In the genomic region with DNA sequence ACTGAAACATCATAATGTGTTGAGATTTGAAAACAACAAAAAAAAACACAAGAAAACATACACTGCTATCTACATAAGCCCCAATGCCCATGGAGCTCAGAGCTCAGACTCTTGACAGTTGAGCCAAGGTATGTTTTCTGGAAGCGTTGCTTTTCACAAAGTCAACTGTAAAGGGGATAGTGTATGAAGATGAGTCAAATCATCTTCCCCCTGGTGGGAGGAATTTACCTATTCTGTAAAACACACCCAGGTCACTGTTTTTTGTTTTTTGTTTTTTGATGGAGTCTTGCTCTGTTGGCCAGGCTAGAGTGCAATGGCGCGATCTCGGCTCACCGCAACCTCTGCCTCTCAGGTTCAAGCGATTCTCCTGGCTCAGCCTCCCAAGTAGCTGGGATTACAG, we compare ENCODE assay signal across 27 cellular contexts.
"Had no signal": no experiment of that assay in that cellular context is flagged by ENCODE, and none has a peak within 500 bp of the region (broad histone marks: within the 10 kb centered on the region; RNA-seq: fewer than 3 reads in every experiment).

No MANE protein-coding gene starts in this region.

- H3K4me1 Mint-ChIP-seq: activated T-helper 17 cell treated with anti-CD3 and anti-CD28 coated beads, Interleukin-2, amount 50 U/mL, for 72 hours; naive B cell had no signal

- DNase-seq: activated CD4-positive, alpha-beta memory T cell treated with anti-CD3 and anti-CD28 coated beads for 36 hours; activated CD4-positive, alpha-beta T cell treated with anti-CD3 and anti-CD28 coated beads, Interleukin-2, amount 10 ng/mL, durations not matched to agents 24 days and 14 days; activated CD4-positive, CD25-positive, alpha-beta regulatory T cell treated with anti-CD3 and anti-CD28 coated beads, Interleukin-2, amount 50 U/mL, for 72 hours; activated CD8-positive, alpha-beta memory T cell treated with anti-CD3 and anti-CD28 coated beads, Interleukin-2, amount 50 U/mL, for 4 hours; activated gamma-delta T cell treated with Interleukin-2 at 50 U/mL for 16 hours; activated T-cell treated with anti-CD3 and anti-CD28 coated beads, Interleukin-2, amount 50 U/mL, for 1 hour; adrenal gland; aorta; body of pancreas; colonic mucosa; effector CD8-positive, alpha-beta T cell; left cardiac atrium; left ventricle myocardium superior; naive B cell; nephron progenitor cell; ovary; right lobe of liver; stimulated activated CD4-positive, alpha-beta T cell treated with anti-CD3 and anti-CD28 coated beads, Interleukin-12 subunit alpha, Interleukin-12 subunit beta, amount 100 ng/mL, for 4 hours; stimulated activated CD4-positive, alpha-beta T cell treated with anti-CD3 and anti-CD28 coated beads, Interleukin-4, amount 100 ng/mL, for 1 hour; T-helper 2 cell; uterus had no signal

- H3K27me3 Mint-ChIP-seq: activated CD4-positive, alpha-beta memory T cell treated with anti-CD3 and anti-CD28 coated beads for 36 hours; activated CD4-positive, alpha-beta T cell treated with anti-CD3 and anti-CD28 coated beads, Interleukin-2, amount 10 ng/mL, durations not matched to agents 24 days and 14 days; activated naive CD8-positive, alpha-beta T cell; activated T-helper 17 cell treated with anti-CD3 and anti-CD28 coated beads, Interleukin-2, amount 50 U/mL, for 72 hours; naive B cell; progenitor cell of endocrine pancreas; stimulated activated naive CD8-positive, alpha-beta T cell treated with anti-CD3 and anti-CD28 coated beads, Interleukin-15, Interleukin-2, amounts not matched to agents 100 ng/mL and 50 ng/mL, for 24 hours had no signal

- H3K9me3 Mint-ChIP-seq: activated CD4-positive, alpha-beta memory T cell treated with anti-CD3 and anti-CD28 coated beads for 36 hours; activated CD4-positive, alpha-beta T cell treated with anti-CD3 and anti-CD28 coated beads, Interleukin-2, amount 10 ng/mL, durations not matched to agents 24 days and 14 days; activated T-helper 17 cell treated with anti-CD3 and anti-CD28 coated beads, Interleukin-2, amount 50 U/mL, for 72 hours; mesothelial cell of epicardium; naive B cell; nephron progenitor cell; stimulated activated naive CD8-positive, alpha-beta T cell treated with anti-CD3 and anti-CD28 coated beads, Interleukin-15, Interleukin-2, amounts not matched to agents 100 ng/mL and 50 ng/mL, for 24 hours had no signal

- H3K27ac Mint-ChIP-seq: activated CD4-positive, alpha-beta memory T cell treated with anti-CD3 and anti-CD28 coated beads for 36 hours; activated CD4-positive, alpha-beta T cell treated with anti-CD3 and anti-CD28 coated beads, Interleukin-2, amount 10 ng/mL, durations not matched to agents 24 days and 14 days; activated naive CD8-positive, alpha-beta T cell; activated T-helper 17 cell treated with anti-CD3 and anti-CD28 coated beads, Interleukin-2, amount 50 U/mL, for 72 hours; mesothelial cell of epicardium; naive B cell; nephron progenitor cell; progenitor cell of endocrine pancreas; stimulated activated naive CD8-positive, alpha-beta T cell treated with anti-CD3 and anti-CD28 coated beads, Interleukin-15, Interleukin-2, amounts not matched to agents 100 ng/mL and 50 ng/mL, for 24 hours had no signal

- H3K36me3 Mint-ChIP-seq: mesothelial cell of epicardium, naive B cell had no signal

- ATAC-seq: activated T-helper 17 cell treated with anti-CD3 and anti-CD28 coated beads, Interleukin-2, amount 50 U/mL, for 72 hours; body of pancreas; esophagus mucosa; left cardiac atrium; left ventricle myocardium superior; right lobe of liver had no signal

- H3K4me3 Mint-ChIP-seq: activated CD4-positive, alpha-beta memory T cell treated with anti-CD3 and anti-CD28 coated beads for 36 hours; activated CD4-positive, alpha-beta T cell treated with anti-CD3 and anti-CD28 coated beads, Interleukin-2, amount 10 ng/mL, durations not matched to agents 24 days and 14 days; activated naive CD8-positive, alpha-beta T cell; activated T-helper 17 cell treated with anti-CD3 and anti-CD28 coated beads, Interleukin-2, amount 50 U/mL, for 72 hours; mesothelial cell of epicardium; naive B cell; nephron progenitor cell; stimulated activated naive CD8-positive, alpha-beta T cell treated with anti-CD3 and anti-CD28 coated beads, Interleukin-15, Interleukin-2, amounts not matched to agents 100 ng/mL and 50 ng/mL, for 24 hours had no signal
